Comparison of ENCODE assay signal across 29 cellular contexts in genomic region chr11:107587306-107587979, GRCh38. TPM values are rescaled to one million over a fixed set of nuclear protein-coding genes. Genes with fewer than 3 reads are reported as not detected.
DNase-seq lines count a peak whose midpoint lies in the region; TF ChIP-seq lines count a peak whose summit lies in the region.
"Had no signal": no experiment of that assay in that cellular context is flagged by ENCODE, and none has a peak within 500 bp of the region (broad histone marks: within the 10 kb centered on the region; RNA-seq: fewer than 3 reads in every experiment).

No MANE protein-coding gene starts in this region.

- no peak overlapping the region for H3K4me3 ChIP-seq in AG10803 (ENCODE audit: low read length)
- H3K4me3 ChIP-seq in fibroblast of villous mesenchyme (ENCODE audit: low read depth, low read length) = no peak overlapping the region
- H3K4me3 ChIP-seq: A549, body of pancreas, right lobe of liver, tibial artery, vagina had no signal

- DNase-seq in AG10803 (ENCODE audit: low read depth) (peak; percentile 72), HCEC 1CT (peak; percentile 89), amniotic epithelial cell (ENCODE audit: low read depth) (peak; percentile 75), fibroblast of villous mesenchyme (ENCODE audit: low read depth) (peak; percentile 94), NCI-H187 (lab: John Stamatoyannopoulos, UW) (no peak), C1 segment of cervical spinal cord (lab: John Stamatoyannopoulos, UW) (no peak), NOMO-1 treated with dmso at 0.1 percent for 144 hours (lab: John Stamatoyannopoulos, UW; ENCODE audit: unreplicated experiment) (no peak), NCI-H1105 treated with DMSO at 0.1 percent for 48 hours (lab: John Stamatoyannopoulos, UW) (no peak)
- DNase-seq: activated CD4-positive, alpha-beta memory T cell treated with anti-CD3 and anti-CD28 coated beads for 36 hours; activated CD4-positive, CD25-positive, alpha-beta regulatory T cell treated with anti-CD3 and anti-CD28 coated beads, Interleukin-2, amount 50 U/mL, for 72 hours; activated CD8-positive, alpha-beta memory T cell treated with anti-CD3 and anti-CD28 coated beads, Interleukin-2, amount 50 U/mL, for 4 hours; activated naive CD4-positive, alpha-beta T cell treated with Interleukin-2 at 50 U/mL for 16 hours; BE2C; body of pancreas; GDM1; GOT3; KG1; midbrain; naive thymus-derived CD8-positive, alpha-beta T cell; NCI-H1436; NCI-H2081 treated with DMSO at 0.1 percent for 48 hours; NCI-H2227 treated with DMSO at 0.1 percent for 48 hours; NCI-H526 treated with DMSO at 0.1 percent for 48 hours; right lobe of liver; SHP77 treated with DMSO at 0.1 percent for 48 hours; stimulated activated CD4-positive, alpha-beta T cell treated with anti-CD3 and anti-CD28 coated beads, Interleukin-4, amount 100 ng/mL, for 24 hours; tibial artery had no signal

- TF ChIP-seq CTCF in AG10803 (conservative IDR thresholded peaks at IDR 0.05; ENCODE audit: low read length) = no peak
- TF ChIP-seq CTCF in fibroblast of villous mesenchyme (IDR thresholded peaks at IDR 0.05; ENCODE audit: insufficient read depth, low read depth, low read length) = no peak

RNA-seq across cellular contexts. Expression of gene ELMOD1, which starts 3.5 kb away (rescaled TPM):
- total RNA-seq in fibroblast of villous mesenchyme = 0.43 and 0.64 TPM in 2 replicates
- total RNA-seq: body of pancreas; naive thymus-derived CD8-positive, alpha-beta T cell; vagina had no signal

RNA-seq across cellular contexts. Expression of gene ALKBH8, which starts 21.9 kb away (rescaled TPM):
- 6.1 and 6.5 TPM in 2 replicates for total RNA-seq in fibroblast of villous mesenchyme

Comparison
In these comparisons a context has a peak if more than half of its experiments do, and no peak if none do; other contexts are left out.
1. DNase-seq: peak in AG10803 (single experiment), HCEC 1CT (single experiment), amniotic epithelial cell (single experiment) and fibroblast of villous mesenchyme (single experiment); none in NCI-H187 (0 of 2), C1 segment of cervical spinal cord (0 of 14), NOMO-1 treated with dmso at 0.1 percent for 144 hours (single experiment) and NCI-H1105 treated with DMSO at 0.1 percent for 48 hours (single experiment).